In genomic region chr1:220956861-220957605, GRCh38 we compare ENCODE assay signal across 10 cellular contexts.
DNase-seq lines count a peak whose midpoint lies in the region; ATAC-seq and TF ChIP-seq lines count a peak whose summit lies in the region.
"Had no signal": no experiment of that assay in that cellular context is flagged by ENCODE, and none has a peak within 500 bp of the region (broad histone marks: within the 10 kb centered on the region; RNA-seq: fewer than 3 reads in every experiment).

No MANE protein-coding gene starts in this region.

- no peaks in the 10 kb centered on the region for H3F3A ChIP-seq in neural progenitor cell (ENCODE audit: low read depth)

- H3K27me3 Mint-ChIP-seq in CD14-positive monocyte (ENCODE audit: low read depth in 3 of 3) (peaks cover 0 to 2% (median 0%) of the 10 kb centered on the region in 3 donors), neural progenitor cell (ENCODE audit: insufficient read depth, low read depth) (no peaks in the 10 kb centered on the region)

- no peaks in the 10 kb centered on the region for H3K79me2 ChIP-seq in neural progenitor cell (ENCODE audit: low read depth)

- H3K36me3 Mint-ChIP-seq in CD14-positive monocyte: no peaks in the 10 kb centered on the region
- H3K36me3 Mint-ChIP-seq in neural progenitor cell: no peaks in the 10 kb centered on the region

- no peaks in the 10 kb centered on the region for H3K36me3 ChIP-seq in neural progenitor cell

- no peak overlapping the region for H3K4me3 ChIP-seq in neural progenitor cell

- peak overlapping the region in 1 of 2 donors; percentile 62 for H3K4me3 Mint-ChIP-seq in CD14-positive monocyte
- no peak overlapping the region for H3K4me3 Mint-ChIP-seq in neural progenitor cell

- H3K27me3 ChIP-seq in neural progenitor cell: no peaks in the 10 kb centered on the region

- H3K4me1 Mint-ChIP-seq in CD14-positive monocyte (peaks cover 21% of the 10 kb centered on the region), neural progenitor cell (peaks cover 4% of the 10 kb centered on the region)

- intact Hi-C loops in CD14-positive monocyte (cut with micrococcal nuclease): loop anchor here in 1 of 2 donors (10.0 kb wide), 1 partner anchor 72 kb away; no protein-coding TSS in a partner anchor

- TF ChIP-seq CTCF in CD14-positive monocyte (IDR thresholded peaks at IDR 0.05): no peak
- no peak for TF ChIP-seq CTCF in neural progenitor cell (IDR thresholded peaks at IDR 0.05)

- peak overlapping the region in 4 of 7 donors; percentile 6 to 76 (median 73) for H3K27ac Mint-ChIP-seq in CD14-positive monocyte
- H3K27ac Mint-ChIP-seq in neural progenitor cell: no peak overlapping the region

- H3K9me3 Mint-ChIP-seq in CD14-positive monocyte: peaks cover 0 to 4% (median 0%) of the 10 kb centered on the region in 7 donors
- no peaks in the 10 kb centered on the region for H3K9me3 Mint-ChIP-seq in neural progenitor cell

- no peak overlapping the region for H3K9ac ChIP-seq in neural progenitor cell

- H2AFZ ChIP-seq in neural progenitor cell (replicated peaks): no peak overlapping the region

- in situ Hi-C loops in G401 (cut with HindIII; ENCODE audit: low sequenced_read_pairs): no loop called here

- H3K4me2 ChIP-seq in neural progenitor cell: no peak overlapping the region

- H3K27ac ChIP-seq in epithelial cell of prostate (no peak overlapping the region), neural progenitor cell (no peak overlapping the region)

- no peaks in the 10 kb centered on the region for H3K9me3 ChIP-seq in neural progenitor cell (ENCODE audit: low read depth)

- no peaks in the 10 kb centered on the region for H4K20me1 ChIP-seq in neural progenitor cell (ENCODE audit: low read depth)

- DNase-seq in CD14-positive monocyte (ENCODE audit: low spot score) (peak; percentile 71), NOMO-1 treated with DMSO at 0.1 percent for 48 hours (lab: John Stamatoyannopoulos, UW; ENCODE audit: unreplicated experiment) (peak; percentile 86), epithelial cell of prostate (ENCODE audit: low read depth, low spot score) (peak; percentile 60), neural progenitor cell (ENCODE audit: low spot score) (peak; percentile 6), G401 (ENCODE audit: low spot score) (no peak)
- DNase-seq in activated effector memory CD4-positive, alpha-beta T cell treated with anti-CD3 and anti-CD28 coated beads, Interleukin-2, amount 50 U/mL, for 16 hours: no peak
- DNase-seq: NCI-H1417 treated with DMSO at 0.1 percent for 48 hours; stimulated activated CD4-positive, alpha-beta T cell treated with anti-CD3 and anti-CD28 coated beads, Interleukin-4, amount 100 ng/mL, for 4 hours had no signal

- no peaks in the 10 kb centered on the region for H3K4me1 ChIP-seq in neural progenitor cell

- no peak for ATAC-seq in HG03460 (IDR thresholded peaks at IDR 0.05; ENCODE audit: unreplicated experiment)
- no peak for ATAC-seq in HG02588 (IDR thresholded peaks at IDR 0.05; ENCODE audit: unreplicated experiment)

Comparison
In these comparisons a context has a peak if more than half of its experiments do, and no peak if none do; other contexts are left out.
1. DNase-seq: peak in CD14-positive monocyte (single experiment), NOMO-1 treated with DMSO at 0.1 percent for 48 hours (single experiment), epithelial cell of prostate (single experiment) and neural progenitor cell (single experiment); none in activated effector memory CD4-positive, alpha-beta T cell treated with anti-CD3 and anti-CD28 coated beads, Interleukin-2, amount 50 U/mL, for 16 hours (single experiment) and G401 (single experiment).